Comparison of ENCODE assay signal across 9 cellular contexts in genomic region chr1:200905411-200906052, GRCh38. TPM values are rescaled to one million over a fixed set of nuclear protein-coding genes. Genes with fewer than 3 reads are reported as not detected.
A peak's percentile ranks its signal among the peaks of the same experiment; 100 is the strongest.
DNase-seq lines count a peak whose midpoint lies in the region; ATAC-seq and TF ChIP-seq lines count a peak whose summit lies in the region.
"Had no signal": no experiment of that assay in that cellular context is flagged by ENCODE, and none has a peak within 500 bp of the region (broad histone marks: within the 10 kb centered on the region; RNA-seq: fewer than 3 reads in every experiment).

No MANE protein-coding gene starts in this region.

- peaks cover 0 to 54% of the 10 kb centered on the region in 2 experiments for H3K36me3 ChIP-seq in mesenchymal stem cell (ENCODE audit: control insufficient read depth in 1 of 2, insufficient read depth in 2 of 2, low read depth in 1 of 2, low read length in 2 of 2)

- no peak overlapping the region for H2AK5ac ChIP-seq in mesenchymal stem cell (ENCODE audit: low read length, severe bottlenecking)

- H3K23ac ChIP-seq in mesenchymal stem cell (ENCODE audit: low read length in 2 of 2), result no peak overlapping the region

- H3K4me1 Mint-ChIP-seq in T-cell, result peaks cover 19 to 32% (median 23%) of the 10 kb centered on the region in 3 donors

- ATAC-seq in T-cell (replicated peaks in 1 of 4), result peak; percentile 92 to 99 (median 96)

- H2BK120ac ChIP-seq in mesenchymal stem cell (ENCODE audit: low read depth, low read length), result no peak overlapping the region

- no peak overlapping the region for H3K4ac ChIP-seq in mesenchymal stem cell (ENCODE audit: low read depth in 1 of 2, low read length in 2 of 2)

- H3K27me3 Mint-ChIP-seq in T-cell, result peaks cover 3 to 4% of the 10 kb centered on the region in 2 donors

- no peak overlapping the region for H3K9ac ChIP-seq in mesenchymal stem cell (ENCODE audit: low read length)

- H3K36me3 Mint-ChIP-seq in T-cell, result no peaks in the 10 kb centered on the region

- POLR2A ChIA-PET in T-cell (lab: Charles Lee), result interaction anchor here in 1 of 2 donors (0.6 to 0.7 kb wide), 2 partner anchors 929 to 1724 kb away, joined by 3 to 4 read pairs; no protein-coding TSS in a partner anchor

- H3K14ac ChIP-seq in mesenchymal stem cell (ENCODE audit: low read length in 2 of 2), result no peak overlapping the region

- H3K27ac Mint-ChIP-seq in T-cell, result peak overlapping the region; percentile 34 to 49
- H3K27ac Mint-ChIP-seq: T-helper 1 cell treated with Interleukin-12 subunit alpha and Interleukin-12 subunit beta and Interleukin-4 antibody, amounts not matched to agents 30 μg/mL and 1 μg/mL, for 36 hours had no signal

- no peak overlapping the region for H3K4me2 ChIP-seq in mesenchymal stem cell (ENCODE audit: low read length, poor library complexity, severe bottlenecking)

- no peak overlapping the region for H3K4me3 Mint-ChIP-seq in T-cell
- H3K4me3 Mint-ChIP-seq: T-helper 1 cell treated with Interleukin-12 subunit alpha and Interleukin-12 subunit beta and Interleukin-4 antibody, amounts not matched to agents 30 μg/mL and 1 μg/mL, for 36 hours had no signal

- H3K9me3 ChIP-seq in mesenchymal stem cell (ENCODE audit: control insufficient read depth, low read length), result no peaks in the 10 kb centered on the region

- no peaks in the 10 kb centered on the region for H3K9me3 Mint-ChIP-seq in T-cell
- H3K9me3 Mint-ChIP-seq: T-helper 1 cell treated with Interleukin-12 subunit alpha and Interleukin-12 subunit beta and Interleukin-4 antibody, amounts not matched to agents 30 μg/mL and 1 μg/mL, for 36 hours had no signal

- no peak overlapping the region for H3K27ac ChIP-seq in mesenchymal stem cell (ENCODE audit: low read length, poor library complexity, severe bottlenecking)

- no peak overlapping the region for H2BK12ac ChIP-seq in mesenchymal stem cell (ENCODE audit: low read length in 2 of 2)

- H2BK15ac ChIP-seq in mesenchymal stem cell (ENCODE audit: low read depth, poor library complexity, severe bottlenecking), result no peak overlapping the region

- CTCF ChIA-PET in T-cell (lab: Charles Lee), result interaction anchor here in 1 of 2 donors (0.8 to 1.3 kb wide), 2 partner anchors 15 to 284 kb away, joined by 3 to 8 read pairs; no protein-coding TSS in a partner anchor

- H2BK5ac ChIP-seq in mesenchymal stem cell (ENCODE audit: low read depth, low read length, poor library complexity, severe bottlenecking), result no peak overlapping the region

- TF ChIP-seq CTCF in GM12865 (IDR thresholded peaks at IDR 0.05; ENCODE audit: insufficient read depth, low read depth, low read length, missing control alignments), result no peak

- H3K79me1 ChIP-seq in mesenchymal stem cell (replicated peaks; ENCODE audit: low read length, poor library complexity, severe bottlenecking), result peaks cover 10% of the 10 kb centered on the region

- H2AFZ ChIP-seq in mesenchymal stem cell (ENCODE audit: low read depth, low read length), result no peak overlapping the region

- no peak overlapping the region for H4K91ac ChIP-seq in mesenchymal stem cell (ENCODE audit: low read length)

- no peak overlapping the region for H4K8ac ChIP-seq in mesenchymal stem cell (ENCODE audit: low read length)

- peaks cover 6% of the 10 kb centered on the region for H3K4me1 ChIP-seq in mesenchymal stem cell (ENCODE audit: control insufficient read depth, insufficient read depth, low read depth, low read length)

- no CpG with 5 or more reads among the region's 4 CpGs for WGBS in mesenchymal stem cell

- H3K4me3 ChIP-seq in GM12865 (ENCODE audit: low read depth, low read length), result no peak overlapping the region
- no peak overlapping the region for H3K4me3 ChIP-seq in mesenchymal stem cell (ENCODE audit: insufficient read depth in 1 of 2, low read depth in 1 of 2, low read length in 2 of 2)

- H3K18ac ChIP-seq in mesenchymal stem cell (ENCODE audit: low read depth in 1 of 2, low read length in 2 of 2), result no peak overlapping the region

- H3K27me3 ChIP-seq in mesenchymal stem cell (ENCODE audit: control insufficient read depth in 1 of 2, insufficient read depth in 1 of 2, low read length in 2 of 2), result peaks cover 0 to 45% of the 10 kb centered on the region in 2 experiments

- DNase-seq in GM12865 (ENCODE audit: low read depth) (peak; percentile 74), H4 (ENCODE audit: low spot score) (peak; percentile 58), T-cell (peak in 20 of 34 experiments; percentile 8 to 43 (median 28)), mesenchymal stem cell (peak; percentile 38), COLO668 (lab: John Stamatoyannopoulos, UW; ENCODE audit: unreplicated experiment) (no peak), epidermal melanocyte (ENCODE audit: insufficient read length, low spot score) (no peak), hypothalamus (lab: John Stamatoyannopoulos, UW) (no peak), AG08396 (ENCODE audit: low spot score) (no peak)

RNA-seq across cellular contexts. Expression of gene INAVA, which starts 10.8 kb away (rescaled TPM):
- 0.55 and 1.1 TPM in 2 replicates for total RNA-seq in H4 (2014; rRNA removed; shearing (Covaris generic))
- under 1 TPM in 4 of 5 donors, not detected in 1; 0.09 to 0.62 (median 0.25) TPM for total RNA-seq in T-cell
- 0.64 TPM for polyA plus RNA-seq in mesenchymal stem cell (2013, experiment 1 of 2)
- 0.45 TPM for polyA plus RNA-seq in mesenchymal stem cell (2013, experiment 2 of 2)

RNA-seq across cellular contexts. Expression of gene GPR25, which starts 32.8 kb away (rescaled TPM):
- total RNA-seq in H4 (2014; rRNA removed; shearing (Covaris generic)), result not detected in 2 replicates
- total RNA-seq in T-cell, result 1 to 10 TPM; 1.2 to 6.7 (median 1.8) TPM
- not detected for polyA plus RNA-seq in mesenchymal stem cell (2013, experiment 1 of 2)
- polyA plus RNA-seq in mesenchymal stem cell (2013, experiment 2 of 2), result not detected

Comparison
In these comparisons a context has a peak if more than half of its experiments do, and no peak if none do; other contexts are left out.
1. DNase-seq: peak in GM12865 (single experiment), H4 (single experiment), T-cell (20 of 34) and mesenchymal stem cell (single experiment); none in COLO668 (single experiment), epidermal melanocyte (single experiment), hypothalamus (0 of 51) and AG08396 (single experiment).